8 cellular contexts compared by ENCODE assay signal in the genomic region with DNA sequence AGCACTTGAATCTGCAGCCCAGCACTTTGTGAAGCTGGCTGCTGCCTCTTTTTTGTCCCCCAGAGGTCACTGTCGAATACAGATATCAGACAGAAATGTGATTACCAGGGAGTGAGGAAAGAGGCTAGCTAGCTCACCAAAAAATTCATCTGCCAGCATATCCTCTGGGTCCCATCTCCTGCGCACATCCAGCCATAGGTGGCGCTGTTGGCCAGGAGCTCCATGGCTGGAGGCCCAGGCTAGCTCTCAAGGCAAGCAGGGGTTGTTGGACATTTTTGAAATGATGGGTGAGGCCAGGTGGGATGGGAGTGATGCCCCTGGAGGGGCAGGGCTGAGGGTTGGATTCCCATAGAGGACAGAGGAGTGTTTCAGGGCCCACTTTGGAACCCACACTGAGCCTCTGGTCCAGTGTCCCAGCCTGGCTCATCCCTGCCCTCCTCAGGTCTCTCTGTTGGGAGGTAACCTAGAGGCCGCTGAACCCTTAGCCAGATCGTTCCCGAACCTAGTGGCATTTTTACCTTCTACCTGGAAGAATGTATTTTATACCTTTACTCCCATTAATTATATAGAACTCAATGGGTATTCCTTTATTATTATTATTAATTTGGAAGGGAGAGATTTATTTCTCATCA. TPM values are rescaled to one million over a fixed set of nuclear protein-coding genes. Genes with fewer than 3 reads are reported as not detected.
A peak's percentile ranks its signal among the peaks of the same experiment; 100 is the strongest.
DNase-seq lines count a peak whose midpoint lies in the region; ATAC-seq and TF ChIP-seq lines count a peak whose summit lies in the region.

No MANE protein-coding gene starts in this region.

- H2AFZ ChIP-seq in DND-41 (ENCODE audit: low read depth, low read length), result no peak overlapping the region

- H3K27ac ChIP-seq in DND-41 (ENCODE audit: low read length), result no peak overlapping the region
- H3K27ac ChIP-seq in left lung, result no peak overlapping the region

- H3K27me3 ChIP-seq in DND-41 (ENCODE audit: insufficient read depth, low read length, poor library complexity), result no peaks in the 10 kb centered on the region
- H3K27me3 ChIP-seq in left lung, result no peaks in the 10 kb centered on the region

- intact Hi-C loops in activated CD4-positive, alpha-beta T cell treated with anti-CD3 and anti-CD28 coated beads for 36 hours (cut with DNase I, micrococcal nuclease), result loop anchor here (1.0 to 2.0 kb wide), 2 partner anchors 178 to 470 kb away; no protein-coding TSS in a partner anchor
- intact Hi-C loops in left lung (cut with DNase I), result loop anchor here in 1 of 2 donors (10.0 kb wide), 1 partner anchor 172 kb away; a partner anchor contains a TSS

- peaks cover 18% of the 10 kb centered on the region; the same call in 1 of the 2 replicates for H3K36me3 ChIP-seq in DND-41 (ENCODE audit: insufficient read depth, low read length)
- H3K36me3 ChIP-seq in left lung, result peaks cover 0 to 40% of the 10 kb centered on the region in 2 donors

- no peak overlapping the region for H3K9ac ChIP-seq in DND-41 (ENCODE audit: low read depth, low read length)

- POLR2A ChIA-PET in activated CD4-positive, alpha-beta T cell treated with anti-CD3 and anti-CD28 coated beads for 36 hours (lab: Charles Lee), result interaction anchor here (0.6 to 1.4 kb wide), 3 partner anchors 86 to 1231 kb away, joined by 3 to 6 read pairs (median 3); no protein-coding TSS in a partner anchor

- TF ChIP-seq CTCF in DND-41 (IDR thresholded peaks at IDR 0.05; ENCODE audit: borderline replicate concordance, extremely low read depth, low read length, poor library complexity, severe bottlenecking) (peak; percentile 98), left lung (IDR thresholded peaks at IDR 0.05) (peak; percentile 76 to 83)

- H3K9me3 ChIP-seq in DND-41 (ENCODE audit: insufficient read depth, low read length, severe bottlenecking) (no peaks in the 10 kb centered on the region), left lung (no peaks in the 10 kb centered on the region)

- H3K36me3 Mint-ChIP-seq in activated CD4-positive, alpha-beta T cell treated with anti-CD3 and anti-CD28 coated beads for 36 hours (ENCODE audit: low read depth), result peaks cover 5% of the 10 kb centered on the region

- no peak overlapping the region for H3K4me2 ChIP-seq in DND-41 (ENCODE audit: insufficient read depth, low read length)

- no peaks in the 10 kb centered on the region for H3K4me1 ChIP-seq in DND-41 (ENCODE audit: insufficient read depth, low read length)
- no peaks in the 10 kb centered on the region for H3K4me1 ChIP-seq in left lung

- H3K4me3 Mint-ChIP-seq in activated CD4-positive, alpha-beta T cell treated with anti-CD3 and anti-CD28 coated beads for 36 hours, result no peak overlapping the region

- CTCF ChIA-PET in activated CD4-positive, alpha-beta T cell treated with anti-CD3 and anti-CD28 coated beads for 36 hours (lab: Charles Lee), result interaction anchor here (0.5 to 2.8 kb wide), 46 partner anchors 9 to 749 kb away, joined by 3 to 43 read pairs (median 4); a partner anchor contains a TSS

- H3K9me3 Mint-ChIP-seq in activated CD4-positive, alpha-beta T cell treated with anti-CD3 and anti-CD28 coated beads for 36 hours (ENCODE audit: low read depth), result no peaks in the 10 kb centered on the region

- peak; percentile 97 for ATAC-seq in DND-41 (ENCODE audit: insufficient read depth, low read depth)
- peak; percentile 59 for ATAC-seq in HG02885 (IDR thresholded peaks at IDR 0.05; ENCODE audit: poor library complexity, unreplicated experiment)
- ATAC-seq in activated CD4-positive, alpha-beta T cell treated with anti-CD3 and anti-CD28 coated beads for 36 hours, result peak; percentile 98
- peak; percentile 91 for ATAC-seq in left lung
- no peak for ATAC-seq in GM18511 (IDR thresholded peaks at IDR 0.05; ENCODE audit: unreplicated experiment)

- H3K4me3 ChIP-seq in DND-41 (ENCODE audit: low read depth in 1 of 2, low read length in 2 of 2), result no peak overlapping the region
- no peak overlapping the region for H3K4me3 ChIP-seq in left lung

- H3K79me2 ChIP-seq in DND-41 (ENCODE audit: insufficient read depth, low read length), result no peaks in the 10 kb centered on the region

- peak; percentile 78 for DNase-seq in DND-41
- DNase-seq in NCI-H510A (lab: John Stamatoyannopoulos, UW), result peak; percentile 35
- DNase-seq in activated CD4-positive, alpha-beta T cell treated with anti-CD3 and anti-CD28 coated beads for 36 hours, result peak; percentile 90
- peak; percentile 85 for DNase-seq in cerebellum (ENCODE audit: low spot score)
- DNase-seq in left lung, result peak; percentile 66 to 89
- DNase-seq in stimulated activated CD4-positive, alpha-beta T cell treated with anti-CD3 and anti-CD28 coated beads, TNF-alpha, amount 100 ng/mL, for 24 hours (ENCODE audit: low read depth in 3 of 3), result peak; percentile 44 to 73 (median 46)

- H4K20me1 ChIP-seq in DND-41 (ENCODE audit: insufficient read depth, low read length), result no peaks in the 10 kb centered on the region

- no peaks in the 10 kb centered on the region for H3K27me3 Mint-ChIP-seq in activated CD4-positive, alpha-beta T cell treated with anti-CD3 and anti-CD28 coated beads for 36 hours

- H3K27ac Mint-ChIP-seq in activated CD4-positive, alpha-beta T cell treated with anti-CD3 and anti-CD28 coated beads for 36 hours, result no peak overlapping the region

- no peaks in the 10 kb centered on the region for H3K4me1 Mint-ChIP-seq in activated CD4-positive, alpha-beta T cell treated with anti-CD3 and anti-CD28 coated beads for 36 hours

RNA-seq across cellular contexts. Expression of a gene that starts 14.8 kb away (rescaled TPM):
- total RNA-seq in activated CD4-positive, alpha-beta T cell treated with anti-CD3 and anti-CD28 coated beads for 36 hours, result 10 to 100 TPM; 15.5 to 19.3 TPM
- total RNA-seq in cerebellum (13.1 TPM), left lung (10 to 100 TPM; 13.5 TPM)

RNA-seq across cellular contexts. Expression of a gene that starts 14.8 kb away (rescaled TPM):
- total RNA-seq in activated CD4-positive, alpha-beta T cell treated with anti-CD3 and anti-CD28 coated beads for 36 hours, result 10 to 100 TPM; 30.2 to 31.4 TPM
- total RNA-seq in cerebellum, result 14.4 TPM
- total RNA-seq in left lung, result 10 to 100 TPM; 22.2 to 27.8 TPM

Comparison
In these comparisons a context has a peak if more than half of its experiments do, and no peak if none do; other contexts are left out.
1. DNase-seq: peak in every context shown above with its lines; median percentile 90 in activated CD4-positive, alpha-beta T cell treated with anti-CD3 and anti-CD28 coated beads for 36 hours; 85 in cerebellum; 78 in DND-41; 78 in left lung; 46 in stimulated activated CD4-positive, alpha-beta T cell treated with anti-CD3 and anti-CD28 coated beads, TNF-alpha, amount 100 ng/mL, for 24 hours; 35 in NCI-H510A.